8 cellular contexts compared by ENCODE assay signal in genomic region chr20:32761831-32762753, GRCh38. TPM values are rescaled to one million over a fixed set of nuclear protein-coding genes. Genes with fewer than 3 reads are reported as not detected.
DNase-seq lines count a peak whose midpoint lies in the region; ATAC-seq and TF ChIP-seq lines count a peak whose summit lies in the region.

DNMT3B (plus strand) TSS chr20:32762385; CDS start chr20:32780324, 17,939 bp downstream.

- intact Hi-C loops in left ventricle myocardium superior (cut with micrococcal nuclease) (no loop called here), psoas muscle (cut with DNase I) (no loop called here), vagina (cut with DNase I) (no loop called here)

- H3K4me1 ChIP-seq in adipocyte (ENCODE audit: control insufficient read depth, insufficient read depth, low read length) = peaks cover 6% of the 10 kb centered on the region
- peaks cover 8% of the 10 kb centered on the region for H3K4me1 ChIP-seq in psoas muscle
- peaks cover 18% of the 10 kb centered on the region for H3K4me1 ChIP-seq in vagina

- TF ChIP-seq CTCF in psoas muscle (IDR thresholded peaks at IDR 0.05) = peak; percentile 22
- TF ChIP-seq CTCF in vagina (IDR thresholded peaks at IDR 0.05) = no peak

- WGBS in psoas muscle, 3 donors = 1% methylated on average over 47 to 92 of the region's 92 CpGs

- H3K27me3 ChIP-seq in adipocyte (replicated peaks; ENCODE audit: control insufficient read depth, insufficient read depth, low read length) (no peaks in the 10 kb centered on the region), psoas muscle (ENCODE audit: insufficient read depth in 3 of 3, low read length in 2 of 3) (no peaks in the 10 kb centered on the region), vagina (no peaks in the 10 kb centered on the region)

- DNase-seq in DMS53 (lab: John Stamatoyannopoulos, UW) (peak; percentile 91), M059J (ENCODE audit: low read depth) (peak; percentile 74), SW 1271 (lab: John Stamatoyannopoulos, UW) (peak; percentile 68 to 78), adipocyte (ENCODE audit: low read depth) (peak; percentile 78), left ventricle myocardium superior (peak; percentile 90), psoas muscle (peak; percentile 81 to 87), vagina (ENCODE audit: extremely low spot score in 2 of 2) (no peak)

- peak; percentile 63 for ATAC-seq in GM21723 (IDR thresholded peaks at IDR 0.05; ENCODE audit: unreplicated experiment)
- ATAC-seq in left ventricle myocardium superior = peak; percentile 95
- peak; percentile 84 to 94 (median 86) for ATAC-seq in psoas muscle

- H3K4me3 ChIP-seq in adipocyte (ENCODE audit: low read length) (peak within 1 kb of the TSS; percentile 79), psoas muscle (peak within 1 kb of the TSS; percentile 80), vagina (peak within 1 kb of the TSS; percentile 61 to 76)

- no peak within 1 kb of the TSS for H3K27ac ChIP-seq in psoas muscle
- no peak within 1 kb of the TSS for H3K27ac ChIP-seq in vagina

- no peaks in the 10 kb centered on the region for H3K9me3 ChIP-seq in adipocyte (ENCODE audit: control insufficient read depth, low read length)
- H3K9me3 ChIP-seq in psoas muscle = no peaks in the 10 kb centered on the region
- H3K9me3 ChIP-seq in vagina = no peaks in the 10 kb centered on the region

- H3K36me3 ChIP-seq in adipocyte (ENCODE audit: control insufficient read depth, insufficient read depth, low read length, severe bottlenecking) (no peaks in the 10 kb centered on the region), psoas muscle (ENCODE audit: insufficient read depth in 1 of 2, low read depth in 1 of 2) (no peaks in the 10 kb centered on the region), vagina (no peaks in the 10 kb centered on the region)

- peak within 1 kb of the TSS; percentile 82 for H3K9ac ChIP-seq in adipocyte (ENCODE audit: low read length)

- TF ChIP-seq POLR2A in vagina (IDR thresholded peaks at IDR 0.05) = no peak

RNA-seq across cellular contexts. Expression of gene DNMT3B, which starts in this region (rescaled TPM):
- total RNA-seq in M059J (2014; rRNA removed; shearing (Covaris generic)) = 2.8 and 7.1 TPM in 2 replicates
- total RNA-seq in left ventricle myocardium superior (0.50 TPM), psoas muscle (under 1 TPM; 0.08 to 0.64 (median 0.24) TPM), vagina (1.2 TPM)
- polyA plus RNA-seq in psoas muscle = under 1 TPM; 0.14 to 0.19 (median 0.17) TPM

Comparison
In these comparisons a context has a peak if more than half of its experiments do, and no peak if none do; other contexts are left out.
1. Peak in DNase-seq and ATAC-seq in left ventricle myocardium superior; RNA of the gene not detected or under 1 TPM.
2. Peak in DNase-seq, ATAC-seq and H3K4me3 ChIP-seq in psoas muscle; RNA of the gene not detected or under 1 TPM.
3. DNase-seq: peak in DMS53 (single experiment), M059J (single experiment), SW 1271 (2 of 2) and adipocyte (single experiment); none in vagina (0 of 2).
4. Peak in every context shown above with its lines, with median percentiles within 50 percentile points of each other: ATAC-seq and H3K4me3 ChIP-seq.